Comparison of ENCODE assay signal across 8 cellular contexts in genomic region chr21:43865471-43866181, GRCh38. TPM values are rescaled to one million over a fixed set of nuclear protein-coding genes. Genes with fewer than 3 reads are reported as not detected.
DNase-seq lines count a peak whose midpoint lies in the region; ATAC-seq, FAIRE-seq and TF ChIP-seq lines count a peak whose summit lies in the region.

No MANE protein-coding gene starts in this region.

- H4K8ac ChIP-seq in H1 (ENCODE audit: extremely low read depth, insufficient read depth, low read length): 0 out of 2 replicates have a peak overlapping the region, but pooled peaks have one; percentile 20

- H3K4me1 ChIP-seq in DND-41 (ENCODE audit: insufficient read depth, low read length) (peaks cover 22% of the 10 kb centered on the region), H1 (replicated peaks in 1 of 4; ENCODE audit: control insufficient read depth in 3 of 4, insufficient read depth in 4 of 4, low read length in 3 of 4) (peaks cover 0 to 7% (median 4%) of the 10 kb centered on the region in 4 experiments; a peak in 4 of 7 replicates)

- H2BK5ac ChIP-seq in H1 (ENCODE audit: low read depth, low read length): no peak overlapping the region

- peaks cover 54% of the 10 kb centered on the region for H3K79me2 ChIP-seq in DND-41 (ENCODE audit: insufficient read depth, low read length)
- no peaks in the 10 kb centered on the region for H3K79me2 ChIP-seq in H1 (ENCODE audit: control insufficient read depth in 1 of 2, insufficient read depth in 2 of 2, low read length in 2 of 2)

- peak; percentile 66 for DNase-seq in DND-41
- DNase-seq in HL-60 (ENCODE audit: low read depth in 1 of 2, low spot score in 1 of 2): peak; percentile 14 to 40
- peak; percentile 66 for DNase-seq in activated CD4-positive, alpha-beta T cell treated with anti-CD3 and anti-CD28 coated beads, Interleukin-2, amount 10 ng/mL, durations not matched to agents 7 days and 5 days
- DNase-seq in H1 (ENCODE audit: low read depth in 1 of 2, low spot score in 2 of 2): peak in 1 of 2 experiments; percentile 56
- DNase-seq in midbrain (lab: John Stamatoyannopoulos, UW): peak; percentile 22
- DNase-seq in occipital lobe (lab: John Stamatoyannopoulos, UW): no peak

- peaks cover 2% of the 10 kb centered on the region for H3K27me3 Mint-ChIP-seq in activated CD4-positive, alpha-beta T cell treated with anti-CD3 and anti-CD28 coated beads, Interleukin-2, amount 10 ng/mL, durations not matched to agents 7 days and 5 days
- no peaks in the 10 kb centered on the region for H3K27me3 Mint-ChIP-seq in stimulated activated naive CD8-positive, alpha-beta T cell treated with anti-CD3 and anti-CD28 coated beads, Interleukin-15, Interleukin-2, amounts not matched to agents 100 ng/mL and 50 ng/mL, for 24 hours

- H3K27ac ChIP-seq in DND-41 (ENCODE audit: low read length): peak overlapping the region; percentile 71
- H3K27ac ChIP-seq in HL-60 (replicated peaks): peak overlapping the region; percentile 73
- no peak overlapping the region for H3K27ac ChIP-seq in H1 (ENCODE audit: low read depth, low read length)

- H4K5ac ChIP-seq in H1 (ENCODE audit: insufficient read length, low read depth, low read length): no peak overlapping the region

- peak overlapping the region; percentile 80 for H3K9ac ChIP-seq in DND-41 (ENCODE audit: low read depth, low read length)
- H3K9ac ChIP-seq in H1 (replicated peaks in 1 of 4; ENCODE audit: extremely low read depth in 1 of 4, low read depth in 3 of 4, low read length in 3 of 4): no peak overlapping the region

- no peak for TF ChIP-seq EP300 in H1 (IDR thresholded peaks at IDR 0.05; ENCODE audit: borderline replicate concordance in 1 of 2, low read depth in 2 of 2, low read length in 2 of 2)

- no peak overlapping the region for H2BK12ac ChIP-seq in H1 (ENCODE audit: low read depth, low read length)

- H2BK20ac ChIP-seq in H1 (ENCODE audit: low read length): no peak overlapping the region

- H3K56ac ChIP-seq in H1 (replicated peaks; ENCODE audit: insufficient read length, low read depth, low read length): no peak overlapping the region

- H3K36me3 ChIP-seq in DND-41 (ENCODE audit: insufficient read depth, low read length): peaks cover 37% of the 10 kb centered on the region
- no peaks in the 10 kb centered on the region for H3K36me3 ChIP-seq in H1 (ENCODE audit: control insufficient read depth in 2 of 4, insufficient read depth in 4 of 4, low read length in 3 of 4)

- POLR2A ChIA-PET in activated CD4-positive, alpha-beta T cell treated with anti-CD3 and anti-CD28 coated beads, Interleukin-2, amount 10 ng/mL, durations not matched to agents 7 days and 5 days (lab: Charles Lee): no interaction called here
- POLR2A ChIA-PET in H1 (lab: Charles Lee; ENCODE audit: partially characterized antibody): interaction anchor here (0.8 to 1.1 kb wide), 2 partner anchors 71 to 81 kb away, joined by 3 read pairs; no protein-coding TSS in a partner anchor

- H3K23me2 ChIP-seq in H1 (ENCODE audit: low read depth, low read length): peaks cover 4% of the 10 kb centered on the region; the same call in 1 of the 2 replicates

- H3K4me2 ChIP-seq in DND-41 (ENCODE audit: insufficient read depth, low read length) (peak overlapping the region; percentile 67), H1 (ENCODE audit: insufficient read depth in 1 of 2, low read depth in 2 of 2, low read length in 2 of 2) (peak overlapping the region; percentile 65 to 69; a peak in 3 of 4 replicates)

- no peaks in the 10 kb centered on the region for H3K9me3 Mint-ChIP-seq in activated CD4-positive, alpha-beta T cell treated with anti-CD3 and anti-CD28 coated beads, Interleukin-2, amount 10 ng/mL, durations not matched to agents 7 days and 5 days
- H3K9me3 Mint-ChIP-seq in stimulated activated naive CD8-positive, alpha-beta T cell treated with anti-CD3 and anti-CD28 coated beads, Interleukin-15, Interleukin-2, amounts not matched to agents 100 ng/mL and 50 ng/mL, for 24 hours: no peaks in the 10 kb centered on the region

- no peak overlapping the region for H3K23ac ChIP-seq in H1 (ENCODE audit: insufficient read length)

- H3K36me3 Mint-ChIP-seq in activated CD4-positive, alpha-beta T cell treated with anti-CD3 and anti-CD28 coated beads, Interleukin-2, amount 10 ng/mL, durations not matched to agents 7 days and 5 days (ENCODE audit: low read depth): peaks cover 27% of the 10 kb centered on the region
- H3K36me3 Mint-ChIP-seq in stimulated activated naive CD8-positive, alpha-beta T cell treated with anti-CD3 and anti-CD28 coated beads, Interleukin-15, Interleukin-2, amounts not matched to agents 100 ng/mL and 50 ng/mL, for 24 hours (ENCODE audit: low read depth): peaks cover 27% of the 10 kb centered on the region

- no peak overlapping the region for H2AK5ac ChIP-seq in H1 (ENCODE audit: low read depth, low read length)

- peak; percentile 64 for ATAC-seq in DND-41 (ENCODE audit: insufficient read depth, low read depth)
- no peak for ATAC-seq in GM21825 (IDR thresholded peaks at IDR 0.05; ENCODE audit: unreplicated experiment)

- no peaks in the 10 kb centered on the region for H3K79me1 ChIP-seq in H1 (ENCODE audit: low read depth, low read length)

- no peak overlapping the region for H3K4ac ChIP-seq in H1 (replicated peaks; ENCODE audit: insufficient read length, low read depth, low read length)

- peak overlapping the region; percentile 69 to 74; a peak in 3 of 4 replicates for H3K4me3 ChIP-seq in DND-41 (ENCODE audit: low read depth in 1 of 2, low read length in 2 of 2)
- peak overlapping the region; percentile 68 for H3K4me3 ChIP-seq in HL-60 (replicated peaks; ENCODE audit: insufficient read depth, low read length)
- H3K4me3 ChIP-seq in H1 (ENCODE audit: extremely low read depth in 1 of 4, insufficient read depth in 2 of 4, low read depth in 3 of 4, low read length in 4 of 4): peak overlapping the region; percentile 27 to 73 (median 38); a peak in 5 of 8 replicates

- H3K4me3 Mint-ChIP-seq in activated CD4-positive, alpha-beta T cell treated with anti-CD3 and anti-CD28 coated beads, Interleukin-2, amount 10 ng/mL, durations not matched to agents 7 days and 5 days: peak overlapping the region; percentile 78
- H3K4me3 Mint-ChIP-seq in stimulated activated naive CD8-positive, alpha-beta T cell treated with anti-CD3 and anti-CD28 coated beads, Interleukin-15, Interleukin-2, amounts not matched to agents 100 ng/mL and 50 ng/mL, for 24 hours: peak overlapping the region; percentile 84

- no peak overlapping the region for H4K91ac ChIP-seq in H1 (replicated peaks; ENCODE audit: insufficient read length, low read length)

- H3K9me3 ChIP-seq in DND-41 (ENCODE audit: insufficient read depth, low read length, severe bottlenecking) (no peaks in the 10 kb centered on the region), H1 (ENCODE audit: insufficient read depth in 2 of 2, low read depth in 1 of 2, low read length in 1 of 2) (no peaks in the 10 kb centered on the region)

- no peak for FAIRE-seq in H1 (lab: Jason Lieb, UNC)

- CTCF ChIA-PET in activated CD4-positive, alpha-beta T cell treated with anti-CD3 and anti-CD28 coated beads, Interleukin-2, amount 10 ng/mL, durations not matched to agents 7 days and 5 days (lab: Charles Lee): interaction anchor here (0.9 kb wide), 1 partner anchor 20 kb away, joined by 3 read pairs; no protein-coding TSS in a partner anchor
- CTCF ChIA-PET in H1 (lab: Charles Lee; ENCODE audit: partially characterized antibody): interaction anchor here (1.6 kb wide), 1 partner anchor 110 kb away, joined by 5 read pairs; no protein-coding TSS in a partner anchor

- H3K27me3 ChIP-seq in DND-41 (ENCODE audit: insufficient read depth, low read length, poor library complexity) (no peaks in the 10 kb centered on the region), HL-60 (ENCODE audit: insufficient read depth, poor library complexity, severe bottlenecking) (no peaks in the 10 kb centered on the region), H1 (replicated peaks in 1 of 4; ENCODE audit: control insufficient read depth in 3 of 4, extremely low read depth in 1 of 4, insufficient read depth in 3 of 4, low read length in 3 of 4) (peaks cover 0 to 16% (median 10%) of the 10 kb centered on the region in 4 experiments; a peak in 6 of 7 replicates)

- H3K18ac ChIP-seq in H1 (ENCODE audit: extremely low read depth, low read length): no peak overlapping the region

- no peak overlapping the region for H2BK15ac ChIP-seq in H1 (ENCODE audit: low read length)

- no peak overlapping the region for H3K14ac ChIP-seq in H1 (ENCODE audit: insufficient read length)

- H4K20me1 ChIP-seq in DND-41 (ENCODE audit: insufficient read depth, low read length) (peaks cover 44% of the 10 kb centered on the region), H1 (replicated peaks in 1 of 2; ENCODE audit: control insufficient read depth in 1 of 2, insufficient read depth in 2 of 2, low read length in 2 of 2) (no peaks in the 10 kb centered on the region)

- no peak for TF ChIP-seq CTCF in DND-41 (IDR thresholded peaks at IDR 0.05; ENCODE audit: borderline replicate concordance, extremely low read depth, low read length, poor library complexity, severe bottlenecking)
- no peak for TF ChIP-seq CTCF in HL-60 (IDR thresholded peaks at IDR 0.05; ENCODE audit: insufficient read depth, low read length)
- no peak for TF ChIP-seq CTCF in H1 (IDR thresholded peaks at IDR 0.05; ENCODE audit: control extremely low read depth in 1 of 3, insufficient read depth in 1 of 3, low read depth in 1 of 3, low read length in 3 of 3)

- peak in 1 of 2 experiments; percentile 10; a peak in 1 of 4 replicates for TF ChIP-seq RAD21 in H1 (IDR thresholded peaks at IDR 0.05 in 1 of 2, conservative IDR thresholded peaks at IDR 0.05 in 1 of 2; ENCODE audit: low read depth in 2 of 2, low read length in 2 of 2)

- H2AFZ ChIP-seq in DND-41 (ENCODE audit: low read depth, low read length): peak overlapping the region; percentile 54
- H2AFZ ChIP-seq in H1 (ENCODE audit: low read length): no peak overlapping the region

- H2BK120ac ChIP-seq in H1 (replicated peaks; ENCODE audit: low read depth, low read length): no peak overlapping the region

- peaks cover 52% of the 10 kb centered on the region for H3K4me1 Mint-ChIP-seq in activated CD4-positive, alpha-beta T cell treated with anti-CD3 and anti-CD28 coated beads, Interleukin-2, amount 10 ng/mL, durations not matched to agents 7 days and 5 days
- peaks cover 35% of the 10 kb centered on the region for H3K4me1 Mint-ChIP-seq in stimulated activated naive CD8-positive, alpha-beta T cell treated with anti-CD3 and anti-CD28 coated beads, Interleukin-15, Interleukin-2, amounts not matched to agents 100 ng/mL and 50 ng/mL, for 24 hours (ENCODE audit: low read depth)

- peak overlapping the region; percentile 91 for H3K27ac Mint-ChIP-seq in activated CD4-positive, alpha-beta T cell treated with anti-CD3 and anti-CD28 coated beads, Interleukin-2, amount 10 ng/mL, durations not matched to agents 7 days and 5 days
- peak overlapping the region; percentile 88 for H3K27ac Mint-ChIP-seq in stimulated activated naive CD8-positive, alpha-beta T cell treated with anti-CD3 and anti-CD28 coated beads, Interleukin-15, Interleukin-2, amounts not matched to agents 100 ng/mL and 50 ng/mL, for 24 hours

- WGBS in H1 (ENCODE audit: extremely low coverage in 1 of 2, insufficient coverage in 1 of 2, insufficient read length in 1 of 2, insufficient replicate concordance in 2 of 2, low coverage in 1 of 2, low lambda C conversion rate in 2 of 2, missing lambda C conversion rate in 1 of 2), 2 experiments: 0% methylated on average over 7 of the region's 73 CpGs; no CpG with 5 or more reads in 1 of the 2 experiments

- no peak for TF ChIP-seq POLR2A in H1 (IDR thresholded peaks at IDR 0.05; ENCODE audit: control extremely low read depth in 1 of 2, low read depth in 2 of 2, low read length in 2 of 2)

RNA-seq across cellular contexts. Expression of gene AGPAT3, which starts 0.6 kb away (rescaled TPM):
- total RNA-seq in activated CD4-positive, alpha-beta T cell treated with anti-CD3 and anti-CD28 coated beads, Interleukin-2, amount 10 ng/mL, durations not matched to agents 7 days and 5 days: 10 to 100 TPM; 80.3 to 93.1 TPM
- total RNA-seq in H1 (2021; fragmentation: NEBNext Ultra II Directional; extraction: Animal tissue kit (Norgen Biotek cat#: 25700)): 5.8 and 5.9 TPM in 2 replicates
- 6.7 and 7.3 TPM in 2 replicates for polyA plus RNA-seq in H1 (2011; rRNA removed)
- 5.3 TPM for polyA plus RNA-seq in H1 (2011; cell fraction: cytosol; rRNA removed)
- 8.9 TPM for polyA plus RNA-seq in H1 (2011; cell fraction: nucleus; rRNA removed)
- polyA plus RNA-seq in H1 (2012, experiment 1 of 2): 5.0 to 8.9 TPM (median 7.8 TPM) in 4 replicates
- polyA plus RNA-seq in H1 (2012, experiment 2 of 2): 4.7 TPM
- 7.3 TPM for polyA plus RNA-seq in H1 (2013, experiment 1 of 2)
- 8.3 TPM for polyA plus RNA-seq in H1 (2013, experiment 2 of 2)
- 8.1 and 15.0 TPM in 2 replicates for polyA minus RNA-seq in H1 (2011; rRNA and poly(A)+ RNA removed)
- polyA minus RNA-seq in H1 (2011; cell fraction: cytosol; rRNA and poly(A)+ RNA removed): 8.5 TPM
- 10.8 TPM for polyA minus RNA-seq in H1 (2011; cell fraction: nucleus; rRNA and poly(A)+ RNA removed)
- total RNA-seq in occipital lobe: 34.9 TPM
